In genomic region chr4:108533876-108534275, GRCh38 we compare ENCODE assay signal across 22 cellular contexts.
"Had no signal": no experiment of that assay in that cellular context is flagged by ENCODE, and none has a peak within 500 bp of the region (broad histone marks: within the 10 kb centered on the region; RNA-seq: fewer than 3 reads in every experiment).

No MANE protein-coding gene starts in this region.

- H3K36me3 ChIP-seq: ascending aorta, colonic mucosa, gastrocnemius medialis, heart left ventricle, left ventricle myocardium inferior, neutrophil, pancreas, right lobe of liver had no signal

- H3K4me3 Mint-ChIP-seq: central memory CD8-positive, alpha-beta T cell; endodermal cell; stimulated activated effector memory CD8-positive, alpha-beta T cell treated with anti-CD3 and anti-CD28 coated beads, Interleukin-12 subunit alpha, Interleukin-12 subunit beta, amount 100 ng/mL, for 72 hours had no signal

- H3K9me3 ChIP-seq: ascending aorta, colonic mucosa, gastrocnemius medialis, heart left ventricle, left ventricle myocardium inferior, neutrophil, pancreas, right lobe of liver, testis had no signal

- H3K4me1 ChIP-seq: ascending aorta, colonic mucosa, gastrocnemius medialis, right lobe of liver, testis had no signal

- DNase-seq: activated gamma-delta T cell; endodermal cell; erythroblast; gastrocnemius medialis; heart left ventricle; immature natural killer cell; kidney glomerular epithelial cell; left ventricle myocardium inferior; mammary epithelial cell; right lobe of liver; small intestine; stimulated activated CD4-positive, alpha-beta T cell treated with anti-CD3 and anti-CD28 coated beads, Interleukin-4, amount 100 ng/mL, for 24 hours; testis had no signal

- H3K27me3 ChIP-seq: ascending aorta, colonic mucosa, gastrocnemius medialis, heart left ventricle, neutrophil, pancreas, right lobe of liver, testis had no signal

- ATAC-seq: activated CD4-positive, CD25-positive, alpha-beta regulatory T cell treated with anti-CD3 and anti-CD28 coated beads, Interleukin-2, amount 50 U/mL, for 24 hours; gastrocnemius medialis; heart left ventricle; right lobe of liver; stimulated activated effector memory CD8-positive, alpha-beta T cell treated with anti-CD3 and anti-CD28 coated beads, Interleukin-12 subunit alpha, Interleukin-12 subunit beta, amount 100 ng/mL, for 72 hours had no signal

- H3K27ac Mint-ChIP-seq: endodermal cell; stimulated activated effector memory CD8-positive, alpha-beta T cell treated with anti-CD3 and anti-CD28 coated beads, Interleukin-12 subunit alpha, Interleukin-12 subunit beta, amount 100 ng/mL, for 72 hours; type B pancreatic cell had no signal

- H3K36me3 Mint-ChIP-seq: stimulated activated effector memory CD8-positive, alpha-beta T cell treated with anti-CD3 and anti-CD28 coated beads, Interleukin-12 subunit alpha, Interleukin-12 subunit beta, amount 100 ng/mL, for 72 hours; type B pancreatic cell had no signal

- H3K27ac ChIP-seq: ascending aorta, colonic mucosa, gastrocnemius medialis, heart left ventricle, left ventricle myocardium inferior, neutrophil, pancreas, right lobe of liver, SK-N-MC, testis had no signal

- H3K9me3 Mint-ChIP-seq: central memory CD8-positive, alpha-beta T cell; endodermal cell; immature natural killer cell; stimulated activated effector memory CD8-positive, alpha-beta T cell treated with anti-CD3 and anti-CD28 coated beads, Interleukin-12 subunit alpha, Interleukin-12 subunit beta, amount 100 ng/mL, for 72 hours; type B pancreatic cell had no signal

- H3K4me3 ChIP-seq: ascending aorta, colonic mucosa, gastrocnemius medialis, heart left ventricle, left ventricle myocardium inferior, pancreas, right lobe of liver, SK-N-MC, testis had no signal
